24 cellular contexts compared by ENCODE assay signal in the genomic region with DNA sequence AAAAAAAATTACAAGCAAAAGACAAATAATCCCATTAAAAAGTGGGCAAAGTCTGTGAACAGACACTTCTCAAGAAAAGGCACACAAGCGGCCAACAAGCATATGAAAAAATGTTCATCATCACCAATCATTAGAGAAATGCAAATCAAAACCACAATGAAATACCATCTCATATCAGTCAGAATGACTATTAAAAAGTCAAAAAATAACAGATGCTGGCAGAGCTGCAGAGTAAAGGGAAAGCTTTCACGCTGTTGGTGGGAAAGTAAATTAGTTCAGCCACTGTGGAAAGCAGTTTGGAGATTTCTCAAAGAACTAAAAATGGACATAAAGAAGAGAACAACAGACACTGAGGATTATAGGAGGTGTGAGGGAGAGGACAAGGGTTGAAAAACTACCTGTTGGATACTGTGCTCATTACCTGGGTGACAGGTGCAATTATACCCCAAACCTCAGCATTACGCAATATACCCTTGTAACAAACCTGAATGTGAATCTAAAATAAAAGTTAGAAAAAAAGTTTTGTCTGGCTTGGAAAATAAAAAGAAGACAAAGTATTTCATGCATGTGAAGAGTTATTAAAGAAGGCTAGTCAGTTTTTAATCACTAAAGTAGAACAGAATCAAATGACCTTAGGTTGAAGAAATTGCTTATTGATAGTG.
"Had no signal": no experiment of that assay in that cellular context is flagged by ENCODE, and none has a peak within 500 bp of the region (broad histone marks: within the 10 kb centered on the region; RNA-seq: fewer than 3 reads in every experiment).

No MANE protein-coding gene starts in this region.

- DNase-seq: activated CD4-positive, alpha-beta memory T cell treated with anti-CD3 and anti-CD28 coated beads for 36 hours; activated CD4-positive, alpha-beta T cell treated with anti-CD3 and anti-CD28 coated beads, Interleukin-2, amount 10 ng/mL, durations not matched to agents 24 days and 14 days; activated CD4-positive, CD25-positive, alpha-beta regulatory T cell treated with anti-CD3 and anti-CD28 coated beads, Interleukin-2, amount 50 U/mL, for 72 hours; activated CD8-positive, alpha-beta memory T cell treated with anti-CD3 and anti-CD28 coated beads, Interleukin-2, amount 50 U/mL, for 4 hours; activated effector memory CD4-positive, alpha-beta T cell treated with anti-CD3 and anti-CD28 coated beads, Interleukin-2, amount 50 U/mL, for 16 hours; activated naive CD4-positive, alpha-beta T cell treated with anti-CD3 and anti-CD28 coated beads, Interleukin-2, amount 10 ng/mL, durations not matched to agents 7 days and 5 days; activated naive CD8-positive, alpha-beta T cell treated with anti-CD3 and anti-CD28 coated beads, Interleukin-2, amount 10 ng/mL, durations not matched to agents 7 days and 5 days; activated T-cell treated with anti-CD3 and anti-CD28 coated beads, Interleukin-2, amount 50 U/mL, for 1 hour; central memory CD4-positive, alpha-beta T cell; endodermal cell; foreskin melanocyte; heart right ventricle; left lung; lower lobe of right lung; mesenchymal stem cell; naive thymus-derived CD8-positive, alpha-beta T cell; spleen; stimulated activated naive CD4-positive, alpha-beta T cell; tibial artery; upper lobe of right lung had no signal

- ATAC-seq: esophagus mucosa; heart right ventricle; left lung; lower lobe of right lung; naive thymus-derived CD8-positive, alpha-beta T cell; upper lobe of right lung had no signal

- H3K4me1 ChIP-seq: breast epithelium, left lung, lower lobe of right lung, right atrium auricular region, spleen, suprapubic skin, tibial artery, upper lobe of right lung had no signal

- H3K27ac ChIP-seq: breast epithelium, heart right ventricle, left lung, lower lobe of right lung, right atrium auricular region, spleen, suprapubic skin, tibial artery, upper lobe of right lung had no signal

- H3K9me3 ChIP-seq: breast epithelium, heart right ventricle, left lung, lower lobe of right lung, right atrium auricular region, spleen, suprapubic skin, tibial artery, upper lobe of right lung had no signal

- H3K27me3 ChIP-seq: breast epithelium, heart right ventricle, left lung, right atrium auricular region, spleen, suprapubic skin, tibial artery, upper lobe of right lung had no signal

- H3K4me3 ChIP-seq: breast epithelium, heart right ventricle, left lung, lower lobe of right lung, right atrium auricular region, spleen, suprapubic skin, tibial artery, upper lobe of right lung had no signal

- H3K36me3 ChIP-seq: breast epithelium, heart right ventricle, left lung, lower lobe of right lung, right atrium auricular region, spleen, suprapubic skin, tibial artery, upper lobe of right lung had no signal
